ENCODE assay signal across 1 cellular context in genomic region chr9:128274245-128274644, GRCh38.
TF ChIP-seq lines count a peak whose summit lies in the region.

No MANE protein-coding gene starts in this region.

TF ChIP-seq in A549, 52 proteins besides CTCF, POLR2A, EP300 and RAD21 (continued from another document):
- TF ChIP-seq USF2 (IDR thresholded peaks at IDR 0.05) (no peak), EHF (CRISPR knock-in tag; IDR thresholded peaks at IDR 0.05) (no peak), CHD2 (IDR thresholded peaks at IDR 0.05; ENCODE audit: low read length, partially characterized antibody) (no peak), FOSL2 (IDR thresholded peaks at IDR 0.05) (no peak), FOSL2 (CRISPR knock-in tag; IDR thresholded peaks at IDR 0.05) (no peak), NR3C1 (IDR thresholded peaks at IDR 0.05) (no peak), HOXB13 (CRISPR knock-in tag; IDR thresholded peaks at IDR 0.05; ENCODE audit: low read depth) (no peak), HES2 (IDR thresholded peaks at IDR 0.05) (no peak), ZC3H11A (IDR thresholded peaks at IDR 0.05) (no peak), BCL3 (IDR thresholded peaks at IDR 0.05) (no peak), CBX2 (IDR thresholded peaks at IDR 0.05; ENCODE audit: borderline replicate concordance, low read depth) (no peak), SMC3 (IDR thresholded peaks at IDR 0.05) (no peak), RARB (CRISPR knock-in tag; IDR thresholded peaks at IDR 0.05) (no peak), ELK1 (IDR thresholded peaks at IDR 0.05; ENCODE audit: low read depth, low read length) (no peak), MAFK (IDR thresholded peaks at IDR 0.05; ENCODE audit: partially characterized antibody) (no peak)
